Comparison of ENCODE assay signal across 8 cellular contexts in genomic region chr1:156498447-156499193, GRCh38. TPM values are rescaled to one million over a fixed set of nuclear protein-coding genes. Genes with fewer than 3 reads are reported as not detected.
DNase-seq lines count a peak whose midpoint lies in the region; ATAC-seq, FAIRE-seq and TF ChIP-seq lines count a peak whose summit lies in the region.

No MANE protein-coding gene starts in this region.

- H3K4me1 Mint-ChIP-seq in CD14-positive monocyte: peaks cover 75% of the 10 kb centered on the region

- FAIRE-seq in bronchial epithelial cell (lab: Jason Lieb, UNC): no peak

- no peaks in the 10 kb centered on the region for H3K9me2 ChIP-seq in Loucy (replicated peaks; ENCODE audit: low read depth, low read length)

- intact Hi-C loops in CD14-positive monocyte (cut with micrococcal nuclease) (loop anchor here (5.0 to 10.0 kb wide), 2 partner anchors 46 to 56 kb away; no protein-coding TSS in a partner anchor), right lobe of liver (cut with DNase I) (loop anchor here (5.0 kb wide), 2 partner anchors 36 to 41 kb away; no protein-coding TSS in a partner anchor)

- H3K27ac ChIP-seq in right lobe of liver (peak overlapping the region; percentile 98 to 100 (median 99)), thymus (ENCODE audit: low read depth) (peak overlapping the region; percentile 58)

- WGBS in right lobe of liver (ENCODE audit: insufficient coverage, low coverage, low lambda C conversion rate, missing lambda C conversion rate): 14% methylated on average over 5 of the region's 11 CpGs
- 27% methylated on average over 11 of the region's 11 CpGs for WGBS in thymus

- peaks cover 62% of the 10 kb centered on the region for H3K4me1 ChIP-seq in Loucy (ENCODE audit: insufficient read depth, low read length, poor library complexity, severe bottlenecking)
- H3K4me1 ChIP-seq in right lobe of liver: peaks cover 2 to 68% (median 35%) of the 10 kb centered on the region in 4 donors
- H3K4me1 ChIP-seq in thymus (ENCODE audit: control insufficient read depth, insufficient read depth, low read length): peaks cover 75% of the 10 kb centered on the region

- H3K36me3 ChIP-seq in Loucy (ENCODE audit: insufficient read depth, low read length) (no peaks in the 10 kb centered on the region), bronchial epithelial cell (ENCODE audit: control insufficient read depth, insufficient read depth, low read length) (peaks cover 2% of the 10 kb centered on the region), right lobe of liver (no peaks in the 10 kb centered on the region), thymus (ENCODE audit: control insufficient read depth, insufficient read depth) (peaks cover 15% of the 10 kb centered on the region)

- peak overlapping the region; percentile 93 to 97 for H3K4me3 Mint-ChIP-seq in CD14-positive monocyte

- peak overlapping the region; percentile 88 for H3K4me3 ChIP-seq in Loucy (ENCODE audit: low read length, poor library complexity, severe bottlenecking)
- peak overlapping the region; percentile 96 for H3K4me3 ChIP-seq in bronchial epithelial cell (ENCODE audit: low read depth, low read length)
- peak overlapping the region; percentile 86 to 100 (median 91) for H3K4me3 ChIP-seq in right lobe of liver
- peak overlapping the region; percentile 99 for H3K4me3 ChIP-seq in thymus (ENCODE audit: low read length)

- peaks cover 87% of the 10 kb centered on the region for H3K79me2 ChIP-seq in Loucy (ENCODE audit: insufficient read depth, low read length)

- no peaks in the 10 kb centered on the region for H3K27me3 Mint-ChIP-seq in CD14-positive monocyte (ENCODE audit: low read depth in 3 of 3)

- peaks cover 66% of the 10 kb centered on the region for H4K20me1 ChIP-seq in Loucy (ENCODE audit: insufficient read depth, low read length, poor library complexity, severe bottlenecking)

- H3F3A ChIP-seq in Loucy (ENCODE audit: low read depth): no peaks in the 10 kb centered on the region

- peaks cover 0 to 3% (median 0%) of the 10 kb centered on the region in 7 donors for H3K9me3 Mint-ChIP-seq in CD14-positive monocyte

- peaks cover 29 to 34% of the 10 kb centered on the region in 2 donors for H3K36me3 Mint-ChIP-seq in CD14-positive monocyte

- no peak overlapping the region for H2AFZ ChIP-seq in Loucy (ENCODE audit: low read length)

- H3K27ac Mint-ChIP-seq in CD14-positive monocyte: peak overlapping the region; percentile 76 to 99 (median 92)

- H3K9me3 ChIP-seq in Loucy (ENCODE audit: insufficient read depth, low read depth, low read length) (no peaks in the 10 kb centered on the region), right lobe of liver (no peaks in the 10 kb centered on the region), thymus (ENCODE audit: control insufficient read depth) (peaks cover 2% of the 10 kb centered on the region)

- peak overlapping the region; percentile 72 for H3K9ac ChIP-seq in Loucy (ENCODE audit: low read depth, low read length, poor library complexity, severe bottlenecking)

- H3K4me2 ChIP-seq in Loucy (ENCODE audit: low read depth, low read length, poor library complexity, severe bottlenecking): peak overlapping the region; percentile 98

- peak; percentile 0 to 10 (median 4) for ATAC-seq in right lobe of liver

- H3K27me3 ChIP-seq in Loucy (ENCODE audit: insufficient read depth, low read length, poor library complexity, severe bottlenecking) (no peaks in the 10 kb centered on the region), bronchial epithelial cell (ENCODE audit: control insufficient read depth, insufficient read depth, low read length) (no peaks in the 10 kb centered on the region), right lobe of liver (no peaks in the 10 kb centered on the region), thymus (ENCODE audit: control insufficient read depth, insufficient read depth) (no peaks in the 10 kb centered on the region)

- DNase-seq in CD14-positive monocyte (ENCODE audit: low spot score): no peak
- no peak for DNase-seq in bronchial epithelial cell (ENCODE audit: low read depth)
- peak in 1 of 3 donors; percentile 74 for DNase-seq in right lobe of liver
- DNase-seq in NCI-H524 treated with DMSO at 0.1 percent for 48 hours (lab: John Stamatoyannopoulos, UW): no peak
- DNase-seq in Kasumi-1 (lab: John Stamatoyannopoulos, UW): no peak
- DNase-seq in activated CD4-positive, CD25-positive, alpha-beta regulatory T cell treated with anti-CD3 and anti-CD28 coated beads, Interleukin-2, amount 50 U/mL, for 72 hours: no peak

- TF ChIP-seq CTCF in CD14-positive monocyte (IDR thresholded peaks at IDR 0.05) (no peak), Loucy (conservative IDR thresholded peaks at IDR 0.05; ENCODE audit: low read length) (no peak), bronchial epithelial cell (IDR thresholded peaks at IDR 0.05; ENCODE audit: insufficient read depth, low read length, severe bottlenecking) (no peak), right lobe of liver (IDR thresholded peaks at IDR 0.05) (no peak)

- TF ChIP-seq POLR2A in right lobe of liver (IDR thresholded peaks at IDR 0.05): peak; percentile 41

RNA-seq across cellular contexts. Expression of gene MEF2D, which starts 2.0 kb away (rescaled TPM):
- polyA plus RNA-seq in CD14-positive monocyte (1 to 10 TPM; 4.5 to 8.0 TPM), thymus (26.3 TPM)
- total RNA-seq in bronchial epithelial cell (1.3 and 4.9 TPM in 2 replicates), right lobe of liver (10 to 100 TPM; 13.3 to 17.1 (median 15.0) TPM)
